In the genomic region with DNA sequence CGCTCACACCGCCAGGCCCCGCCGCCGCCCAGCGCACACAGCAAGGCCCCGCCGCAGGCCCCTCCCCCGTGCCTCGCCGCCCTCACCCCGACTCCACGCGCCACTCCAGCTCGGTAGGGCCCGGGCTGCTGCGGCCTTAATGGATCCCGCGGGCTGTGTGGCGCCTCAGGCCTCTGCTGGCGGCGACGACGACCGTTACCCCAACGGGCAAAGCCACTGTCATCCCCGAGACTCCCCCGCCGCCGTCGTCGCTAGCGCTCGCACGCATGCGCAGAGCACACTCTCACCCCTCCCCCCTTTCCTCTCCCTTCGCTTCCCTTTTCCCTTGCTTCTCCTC, we compare ENCODE assay signal across 8 cellular contexts. TPM values are rescaled to one million over a fixed set of nuclear protein-coding genes. Genes with fewer than 3 reads are reported as not detected.
DNase-seq lines count a peak whose midpoint lies in the region; ATAC-seq, FAIRE-seq and TF ChIP-seq lines count a peak whose summit lies in the region.

MSL2 (minus strand) TSS at position 272 of the 337 bp plus-strand sequence. CDS start 1,222 bp downstream, outside the sequence.

- H3K4me2 ChIP-seq in endothelial cell of umbilical vein (ENCODE audit: insufficient read depth, low read length) = peak within 1 kb of the TSS; percentile 91

- BruUV-seq in Panc1 (replicated peaks; lab: Mats Ljungman, UMichigan) (no TSS peak), endothelial cell of umbilical vein (replicated peaks; lab: Mats Ljungman, UMichigan) (no TSS peak)

- H3K27me3 Mint-ChIP-seq in naive thymus-derived CD8-positive, alpha-beta T cell = peaks cover 0 to 5% (median 0%) of the 10 kb centered on the region in 5 donors

- peak within 1 kb of the TSS; percentile 69 for H2AFZ ChIP-seq in endothelial cell of umbilical vein (ENCODE audit: low read depth, low read length)

- H3K4me3 ChIP-seq in Panc1 (ENCODE audit: low read depth in 2 of 2, low read length in 2 of 2) (peak within 1 kb of the TSS; percentile 97), endothelial cell of umbilical vein (replicated peaks in 1 of 3; ENCODE audit: insufficient read depth in 1 of 3, low read depth in 1 of 3, low read length in 3 of 3) (peak within 1 kb of the TSS; percentile 76 to 94 (median 86))

- H3K9me3 ChIP-seq in Panc1 (ENCODE audit: control insufficient read depth, insufficient read depth, low read depth, low read length) = no peaks in the 10 kb centered on the region
- no peaks in the 10 kb centered on the region for H3K9me3 ChIP-seq in endothelial cell of umbilical vein (replicated peaks; ENCODE audit: control insufficient read depth, insufficient read depth, low read length)

- POLR2A ChIA-PET in Panc1 (lab: Charles Lee) (interaction anchor here (0.6 to 0.9 kb wide), 7 partner anchors 13 to 557 kb away, joined by 3 to 15 read pairs (median 7); partner anchors contain the start of gene STAG1), endothelial cell of umbilical vein (lab: Charles Lee) (interaction anchor here (0.6 to 1.7 kb wide), 7 partner anchors 27 to 579 kb away, joined by 3 to 11 read pairs (median 4); partner anchors contain the start of gene STAG1)
- POLR2A ChIA-PET in naive thymus-derived CD8-positive, alpha-beta T cell (lab: Charles Lee) = interaction anchor here (0.6 to 6.2 kb wide), 29 partner anchors 9 to 1979 kb away, joined by 3 to 118 read pairs (median 4); partner anchors contain the start of genes DBR1, NCK1, PCCB and STAG1

- intact Hi-C loops in T-helper 1 cell treated with Interleukin-12 subunit alpha and Interleukin-12 subunit beta and Interleukin-4 antibody, amounts not matched to agents 30 ng/mL and 1 ng/mL, for 36 hours (cut with micrococcal nuclease) = loop anchor here (1.0 to 10.0 kb wide), 9 partner anchors 54 to 1710 kb away; partner anchors contain the start of genes CEP63, EPHB1, NCK1 and PCCB
- intact Hi-C loops in Panc1 (cut with micrococcal nuclease; ENCODE audit: unreplicated experiment) = no loop called here
- intact Hi-C loops in endothelial cell of umbilical vein (cut with micrococcal nuclease) = loop anchor here (1.0 to 10.0 kb wide), 7 partner anchors 54 to 819 kb away; partner anchors contain the start of genes PCCB and STAG1

- peak within 1 kb of the TSS; percentile 89 to 100 (median 98) for H3K4me3 Mint-ChIP-seq in naive thymus-derived CD8-positive, alpha-beta T cell

- TF ChIP-seq POLR2A in endothelial cell of umbilical vein (IDR thresholded peaks at IDR 0.05; ENCODE audit: low read depth, low read length) = peak; percentile 79

- no peaks in the 10 kb centered on the region for H3K27me3 ChIP-seq in Panc1 (ENCODE audit: control insufficient read depth, insufficient read depth, low read length)
- no peaks in the 10 kb centered on the region for H3K27me3 ChIP-seq in endothelial cell of umbilical vein (ENCODE audit: control insufficient read depth in 2 of 2, insufficient read depth in 2 of 2, low read length in 2 of 2)

- H3K27ac ChIP-seq in Panc1 (ENCODE audit: low read length) = peak within 1 kb of the TSS; percentile 100
- peak within 1 kb of the TSS; percentile 93 for H3K27ac ChIP-seq in endothelial cell of umbilical vein (ENCODE audit: insufficient read depth, low read depth, low read length)

- peaks cover 11 to 20% (median 12%) of the 10 kb centered on the region in 3 donors for H3K36me3 Mint-ChIP-seq in naive thymus-derived CD8-positive, alpha-beta T cell

- dilution Hi-C loops in endothelial cell of umbilical vein (cut with MboI; ENCODE audit: extremely low pct_ligation_motif_present, low sequenced_read_pairs) = no loop called here

- no peak for DNase-seq in T-helper 1 cell
- DNase-seq in Panc1 (ENCODE audit: low read depth, low spot score) = no peak
- DNase-seq in endothelial cell of umbilical vein (ENCODE audit: low read depth, low spot score) = no peak
- DNase-seq in naive thymus-derived CD8-positive, alpha-beta T cell = no peak
- no peak for DNase-seq in kidney tubule cell (ENCODE audit: low spot score)
- no peak for DNase-seq in RPMI8226
- no peak for DNase-seq in COLO668 (lab: John Stamatoyannopoulos, UW; ENCODE audit: unreplicated experiment)

- peak within 1 kb of the TSS; percentile 92 for H3K9ac ChIP-seq in endothelial cell of umbilical vein (replicated peaks; ENCODE audit: extremely low read depth, insufficient read depth, low read length)

- peaks cover 31 to 59% (median 41%) of the 10 kb centered on the region in 4 donors for H3K4me1 Mint-ChIP-seq in naive thymus-derived CD8-positive, alpha-beta T cell

- H3K9me3 Mint-ChIP-seq in naive thymus-derived CD8-positive, alpha-beta T cell = peaks cover 0 to 2% (median 0%) of the 10 kb centered on the region in 9 donors

- H4K20me1 ChIP-seq in endothelial cell of umbilical vein (replicated peaks; ENCODE audit: control insufficient read depth, extremely low read depth, insufficient read depth, low read length) = peaks cover 12% of the 10 kb centered on the region

- peaks cover 46% of the 10 kb centered on the region for H3K79me2 ChIP-seq in endothelial cell of umbilical vein (ENCODE audit: control insufficient read depth, insufficient read depth, low read length)

- peaks cover 9% of the 10 kb centered on the region for H3K4me1 ChIP-seq in Panc1 (ENCODE audit: control insufficient read depth, insufficient read depth, low read length)
- H3K4me1 ChIP-seq in endothelial cell of umbilical vein (ENCODE audit: control insufficient read depth, extremely low read depth, insufficient read depth, low read length) = peaks cover 14% of the 10 kb centered on the region

- peak within 1 kb of the TSS; percentile 94 to 100 (median 99) for H3K27ac Mint-ChIP-seq in naive thymus-derived CD8-positive, alpha-beta T cell

- H3K36me3 ChIP-seq in Panc1 (ENCODE audit: control insufficient read depth, insufficient read depth, low read length) = no peaks in the 10 kb centered on the region; the same call in 1 of the 2 replicates
- H3K36me3 ChIP-seq in endothelial cell of umbilical vein (ENCODE audit: control insufficient read depth in 2 of 2, extremely low read depth in 1 of 2, insufficient read depth in 2 of 2, low read length in 2 of 2) = no peaks in the 10 kb centered on the region

- in situ Hi-C loops in Panc1 (cut with HindIII; ENCODE audit: low pct_unique_long_range_greater_than_20kb, low sequenced_read_pairs) = no loop called here

- CTCF ChIA-PET in Panc1 (lab: Charles Lee) (interaction anchor here (0.6 kb wide), 2 partner anchors 16 to 1006 kb away, joined by 5 to 8 read pairs; no protein-coding TSS in a partner anchor), endothelial cell of umbilical vein (lab: Charles Lee) (interaction anchor here (0.6 to 3.6 kb wide), 7 partner anchors 9 to 818 kb away, joined by 3 to 36 read pairs (median 4); partner anchors contain the start of gene STAG1)

- TF ChIP-seq CTCF in Panc1 (IDR thresholded peaks at IDR 0.05) = no peak
- no peak for TF ChIP-seq CTCF in endothelial cell of umbilical vein (IDR thresholded peaks at IDR 0.05; ENCODE audit: extremely low read depth in 1 of 2, insufficient read depth in 1 of 2, low read depth in 1 of 2, low read length in 2 of 2)

- no peaks in the 10 kb centered on the region for H3K9me1 ChIP-seq in endothelial cell of umbilical vein (replicated peaks; ENCODE audit: control insufficient read depth, extremely low read depth, insufficient read depth, low read length)

- ATAC-seq in Panc1 = no peak
- ATAC-seq in naive thymus-derived CD8-positive, alpha-beta T cell = peak; percentile 38 to 39

- no peak for FAIRE-seq in endothelial cell of umbilical vein (lab: Jason Lieb, UNC)

TF ChIP-seq in endothelial cell of umbilical vein, 7 proteins besides CTCF, POLR2A, EP300 and RAD21:
- TF ChIP-seq FOS (IDR thresholded peaks at IDR 0.05; ENCODE audit: borderline replicate concordance, insufficient read depth, low read length) = no peak
- TF ChIP-seq POLR2AphosphoS5 (IDR thresholded peaks at IDR 0.05; ENCODE audit: insufficient read depth, low read depth, low read length) = peak; percentile 12

RNA-seq across cellular contexts. Expression of gene MSL2, which starts in this region (rescaled TPM):
- total RNA-seq in T-helper 1 cell treated with Interleukin-12 subunit alpha and Interleukin-12 subunit beta and Interleukin-4 antibody, amounts not matched to agents 30 ng/mL and 1 ng/mL, for 36 hours = 52.7 and 59.6 TPM in 2 replicates
- total RNA-seq in Panc1 (2021; ENCODE audit: unreplicated experiment) (35.6 TPM), endothelial cell of umbilical vein (21.9 and 23.7 TPM in 2 replicates)
- 23.7 TPM for polyA plus RNA-seq in Panc1 (2012; ENCODE audit: insufficient read length)
- 4.3 and 6.7 TPM in 2 replicates for polyA plus RNA-seq in endothelial cell of umbilical vein
- 4.5 and 5.7 TPM in 2 replicates for polyA plus RNA-seq in endothelial cell of umbilical vein (2011; cell fraction: cytosol; rRNA removed)
- 5.0 and 8.0 TPM in 2 replicates for polyA plus RNA-seq in endothelial cell of umbilical vein (2011; cell fraction: nucleus; rRNA removed)
- 8.4 and 14.1 TPM in 2 replicates for polyA plus RNA-seq in endothelial cell of umbilical vein (2012)
- polyA minus RNA-seq in endothelial cell of umbilical vein = 14.3 and 17.7 TPM in 2 replicates
- polyA minus RNA-seq in endothelial cell of umbilical vein (2011; cell fraction: cytosol; rRNA and poly(A)+ RNA removed) = 12.2 TPM
- 14.3 and 17.6 TPM in 2 replicates for polyA minus RNA-seq in endothelial cell of umbilical vein (2011; cell fraction: nucleus; rRNA and poly(A)+ RNA removed)
- total RNA-seq in naive thymus-derived CD8-positive, alpha-beta T cell = 100 to 1,000 TPM in 1 of 2 experiments, 10 to 100 TPM in 1; 96.6 to 100 TPM
- polyA plus RNA-seq in naive thymus-derived CD8-positive, alpha-beta T cell = 10 to 100 TPM; 28.7 to 41.1 (median 38.9) TPM
